Comparison of ENCODE assay signal across 13 cellular contexts in genomic region chr18:46388295-46388694, GRCh38.
"Had no signal": no experiment of that assay in that cellular context is flagged by ENCODE, and none has a peak within 500 bp of the region (broad histone marks: within the 10 kb centered on the region; RNA-seq: fewer than 3 reads in every experiment).

No MANE protein-coding gene starts in this region.

- DNase-seq: activated CD8-positive, alpha-beta memory T cell treated with anti-CD3 and anti-CD28 coated beads, Interleukin-2, amount 50 U/mL, for 4 hours; activated CD8-positive, alpha-beta T cell treated with anti-CD3 and anti-CD28 coated beads for 36 hours; activated naive CD8-positive, alpha-beta T cell treated with anti-CD3 and anti-CD28 coated beads, Interleukin-2, amount 10 ng/mL, durations not matched to agents 7 days and 5 days; anterior cingulate cortex; naive thymus-derived CD4-positive, alpha-beta T cell; nucleus accumbens; stimulated activated CD4-positive, alpha-beta T cell treated with anti-CD3 and anti-CD28 coated beads, Interleukin-2, amount 100 ng/mL, for 48 hours; stimulated activated naive CD4-positive, alpha-beta T cell treated with Interleukin-2 at 50 U/mL for 16 hours; T1000; testis had no signal

- H3K9me3 ChIP-seq: heart left ventricle, testis had no signal

- ATAC-seq: activated CD8-positive, alpha-beta T cell treated with anti-CD3 and anti-CD28 coated beads for 36 hours; naive thymus-derived CD4-positive, alpha-beta T cell had no signal

- H3K27ac Mint-ChIP-seq: activated CD8-positive, alpha-beta T cell treated with anti-CD3 and anti-CD28 coated beads for 36 hours; activated naive CD8-positive, alpha-beta T cell treated with anti-CD3 and anti-CD28 coated beads, Interleukin-2, amount 10 ng/mL, durations not matched to agents 7 days and 5 days; mesothelial cell of epicardium; naive thymus-derived CD4-positive, alpha-beta T cell; progenitor cell of endocrine pancreas had no signal

- H3K4me3 Mint-ChIP-seq: activated CD8-positive, alpha-beta T cell treated with anti-CD3 and anti-CD28 coated beads for 36 hours; activated naive CD8-positive, alpha-beta T cell treated with anti-CD3 and anti-CD28 coated beads, Interleukin-2, amount 10 ng/mL, durations not matched to agents 7 days and 5 days; mesothelial cell of epicardium; naive thymus-derived CD4-positive, alpha-beta T cell had no signal

- H3K36me3 Mint-ChIP-seq: activated naive CD8-positive, alpha-beta T cell treated with anti-CD3 and anti-CD28 coated beads, Interleukin-2, amount 10 ng/mL, durations not matched to agents 7 days and 5 days; mesothelial cell of epicardium; naive thymus-derived CD4-positive, alpha-beta T cell had no signal

- H3K27me3 Mint-ChIP-seq: activated CD8-positive, alpha-beta T cell treated with anti-CD3 and anti-CD28 coated beads for 36 hours; progenitor cell of endocrine pancreas had no signal

- H3K4me1 Mint-ChIP-seq: activated naive CD8-positive, alpha-beta T cell treated with anti-CD3 and anti-CD28 coated beads, Interleukin-2, amount 10 ng/mL, durations not matched to agents 7 days and 5 days; naive thymus-derived CD4-positive, alpha-beta T cell had no signal

- H3K27ac ChIP-seq: testis had no signal

- H3K9me3 Mint-ChIP-seq: activated CD8-positive, alpha-beta T cell treated with anti-CD3 and anti-CD28 coated beads for 36 hours; activated naive CD8-positive, alpha-beta T cell treated with anti-CD3 and anti-CD28 coated beads, Interleukin-2, amount 10 ng/mL, durations not matched to agents 7 days and 5 days; mesothelial cell of epicardium; naive thymus-derived CD4-positive, alpha-beta T cell had no signal

- H3K36me3 ChIP-seq: heart left ventricle had no signal

- H3K27me3 ChIP-seq: heart left ventricle, testis had no signal

- H3K4me3 ChIP-seq: heart left ventricle, testis had no signal
